ENCODE assay signal across 1 cellular context in the genomic region with DNA sequence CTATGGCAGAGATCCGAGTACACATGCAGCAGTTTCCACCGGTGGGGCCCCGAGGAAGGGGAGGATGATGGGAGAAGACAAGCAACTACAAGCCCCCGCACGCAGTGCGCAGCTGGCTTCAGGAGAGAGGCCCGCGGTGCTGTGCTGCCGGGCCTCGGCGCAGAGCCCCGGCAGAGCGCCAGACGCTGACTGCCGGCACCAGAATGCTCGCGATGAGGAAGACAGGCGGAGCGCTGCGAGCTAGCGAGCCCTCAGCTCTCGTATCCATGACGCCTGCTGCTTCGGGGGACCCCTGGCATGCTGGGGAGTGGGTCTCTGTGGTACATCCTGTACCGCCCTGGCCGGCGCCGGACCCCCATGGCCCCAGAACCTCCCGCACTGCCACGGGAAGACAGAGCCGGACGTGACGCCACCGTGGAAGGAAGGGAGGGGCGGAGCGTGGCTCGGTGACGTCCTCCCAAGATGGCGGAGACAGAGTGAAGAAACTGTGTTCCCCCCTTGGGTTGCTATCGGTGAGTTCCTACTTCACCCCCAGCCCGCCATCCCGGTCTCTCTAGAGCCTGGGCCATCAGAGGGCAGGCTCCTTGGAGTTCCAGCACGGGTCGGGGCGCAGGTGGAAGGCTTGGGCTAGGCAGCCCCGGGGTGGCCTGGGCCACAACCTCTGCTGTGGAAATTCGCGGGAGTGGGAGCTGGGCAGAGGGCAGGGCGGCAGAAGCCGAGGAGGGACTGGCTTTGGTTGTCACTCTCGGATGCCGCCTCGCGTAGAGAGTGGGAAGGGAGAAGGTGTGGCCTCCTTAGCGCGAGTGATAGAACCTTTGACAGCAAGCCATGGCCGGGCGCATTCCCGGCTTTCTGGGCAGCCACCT.
TF ChIP-seq lines count a peak whose summit lies in the region.

Gene MYNN (plus strand): TSS at position 446 of the 866 bp plus-strand sequence. CDS start 900 bp downstream, outside the sequence.

TF ChIP-seq in HepG2, 621 proteins besides CTCF, POLR2A, EP300 and RAD21 (continued from another document):
- TF ChIP-seq, protein P1, sequence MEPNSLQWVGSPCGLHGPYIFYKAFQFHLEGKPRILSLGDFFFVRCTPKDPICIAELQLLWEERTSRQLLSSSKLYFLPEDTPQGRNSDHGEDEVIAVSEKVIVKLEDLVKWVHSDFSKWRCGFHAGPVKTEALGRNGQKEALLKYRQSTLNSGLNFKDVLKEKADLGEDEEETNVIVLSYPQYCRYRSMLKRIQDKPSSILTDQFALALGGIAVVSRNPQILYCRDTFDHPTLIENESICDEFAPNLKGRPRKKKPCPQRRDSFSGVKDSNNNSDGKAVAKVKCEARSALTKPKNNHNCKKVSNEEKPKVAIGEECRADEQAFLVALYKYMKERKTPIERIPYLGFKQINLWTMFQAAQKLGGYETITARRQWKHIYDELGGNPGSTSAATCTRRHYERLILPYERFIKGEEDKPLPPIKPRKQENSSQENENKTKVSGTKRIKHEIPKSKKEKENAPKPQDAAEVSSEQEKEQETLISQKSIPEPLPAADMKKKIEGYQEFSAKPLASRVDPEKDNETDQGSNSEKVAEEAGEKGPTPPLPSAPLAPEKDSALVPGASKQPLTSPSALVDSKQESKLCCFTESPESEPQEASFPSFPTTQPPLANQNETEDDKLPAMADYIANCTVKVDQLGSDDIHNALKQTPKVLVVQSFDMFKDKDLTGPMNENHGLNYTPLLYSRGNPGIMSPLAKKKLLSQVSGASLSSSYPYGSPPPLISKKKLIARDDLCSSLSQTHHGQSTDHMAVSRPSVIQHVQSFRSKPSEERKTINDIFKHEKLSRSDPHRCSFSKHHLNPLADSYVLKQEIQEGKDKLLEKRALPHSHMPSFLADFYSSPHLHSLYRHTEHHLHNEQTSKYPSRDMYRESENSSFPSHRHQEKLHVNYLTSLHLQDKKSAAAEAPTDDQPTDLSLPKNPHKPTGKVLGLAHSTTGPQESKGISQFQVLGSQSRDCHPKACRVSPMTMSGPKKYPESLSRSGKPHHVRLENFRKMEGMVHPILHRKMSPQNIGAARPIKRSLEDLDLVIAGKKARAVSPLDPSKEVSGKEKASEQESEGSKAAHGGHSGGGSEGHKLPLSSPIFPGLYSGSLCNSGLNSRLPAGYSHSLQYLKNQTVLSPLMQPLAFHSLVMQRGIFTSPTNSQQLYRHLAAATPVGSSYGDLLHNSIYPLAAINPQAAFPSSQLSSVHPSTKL (CRISPR knock-in tag; IDR thresholded peaks at IDR 0.05): peak; percentile 37; the same call in 1 of the 2 replicates
- no peak for TF ChIP-seq ZSCAN22 (CRISPR knock-in tag; IDR thresholded peaks at IDR 0.05)
- no peak for TF ChIP-seq HMG20B (CRISPR knock-in tag; conservative IDR thresholded peaks at IDR 0.05)
- peak; percentile 73 for TF ChIP-seq ELF3 (CRISPR knock-in tag; IDR thresholded peaks at IDR 0.05)
- peak; percentile 93; the same call in 1 of the 2 replicates for TF ChIP-seq ZNF772 (CRISPR knock-in tag; IDR thresholded peaks at IDR 0.05)
- no peak; the same call in 1 of the 2 replicates for TF ChIP-seq ELF4 (CRISPR knock-in tag; IDR thresholded peaks at IDR 0.05; ENCODE audit: borderline replicate concordance)
- TF ChIP-seq ZNF282 (IDR thresholded peaks at IDR 0.05; ENCODE audit: partially characterized antibody): no peak
- TF ChIP-seq, protein P2, sequence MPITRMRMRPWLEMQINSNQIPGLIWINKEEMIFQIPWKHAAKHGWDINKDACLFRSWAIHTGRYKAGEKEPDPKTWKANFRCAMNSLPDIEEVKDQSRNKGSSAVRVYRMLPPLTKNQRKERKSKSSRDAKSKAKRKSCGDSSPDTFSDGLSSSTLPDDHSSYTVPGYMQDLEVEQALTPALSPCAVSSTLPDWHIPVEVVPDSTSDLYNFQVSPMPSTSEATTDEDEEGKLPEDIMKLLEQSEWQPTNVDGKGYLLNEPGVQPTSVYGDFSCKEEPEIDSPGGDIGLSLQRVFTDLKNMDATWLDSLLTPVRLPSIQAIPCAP (CRISPR knock-in tag; IDR thresholded peaks at IDR 0.05; ENCODE audit: low read depth): no peak
- no peak for TF ChIP-seq ARNT2 (CRISPR knock-in tag; IDR thresholded peaks at IDR 0.05; ENCODE audit: low read depth)
- peak; percentile 45 for TF ChIP-seq THRA (CRISPR knock-in tag; IDR thresholded peaks at IDR 0.05; ENCODE audit: borderline replicate concordance)
- no peak for TF ChIP-seq SMAD9 (CRISPR knock-in tag; IDR thresholded peaks at IDR 0.05)
- no peak for TF ChIP-seq ZNF577 (CRISPR knock-in tag; IDR thresholded peaks at IDR 0.05; ENCODE audit: borderline replicate concordance, low read depth)
- TF ChIP-seq, protein P3, sequence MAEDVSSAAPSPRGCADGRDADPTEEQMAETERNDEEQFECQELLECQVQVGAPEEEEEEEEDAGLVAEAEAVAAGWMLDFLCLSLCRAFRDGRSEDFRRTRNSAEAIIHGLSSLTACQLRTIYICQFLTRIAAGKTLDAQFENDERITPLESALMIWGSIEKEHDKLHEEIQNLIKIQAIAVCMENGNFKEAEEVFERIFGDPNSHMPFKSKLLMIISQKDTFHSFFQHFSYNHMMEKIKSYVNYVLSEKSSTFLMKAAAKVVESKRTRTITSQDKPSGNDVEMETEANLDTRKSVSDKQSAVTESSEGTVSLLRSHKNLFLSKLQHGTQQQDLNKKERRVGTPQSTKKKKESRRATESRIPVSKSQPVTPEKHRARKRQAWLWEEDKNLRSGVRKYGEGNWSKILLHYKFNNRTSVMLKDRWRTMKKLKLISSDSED (CRISPR knock-in tag; IDR thresholded peaks at IDR 0.05): no peak
- no peak for TF ChIP-seq ZNF296 (CRISPR knock-in tag; conservative IDR thresholded peaks at IDR 0.05)
